1 cellular context compared by ENCODE assay signal in the genomic region with DNA sequence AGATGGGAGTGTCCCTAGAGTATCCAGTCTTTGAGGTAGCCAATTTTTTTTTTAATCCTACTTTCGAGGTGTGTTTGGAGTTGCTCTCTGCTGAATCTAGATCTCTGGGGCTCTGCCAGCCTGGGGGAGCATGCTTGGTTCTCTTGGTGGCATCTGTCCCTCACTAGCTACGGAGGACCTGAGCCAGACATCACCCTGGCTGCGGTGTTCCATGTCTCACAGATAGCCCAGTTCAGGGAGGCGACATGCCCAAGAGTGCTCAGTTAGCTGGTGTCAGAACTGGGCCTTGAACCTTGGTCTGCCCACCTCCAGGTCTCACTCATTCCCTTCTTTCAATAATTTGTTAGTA.
TF ChIP-seq lines count a peak whose summit lies in the region.

No MANE protein-coding gene starts in this region.

TF ChIP-seq in H1, 55 proteins besides CTCF, POLR2A, EP300 and RAD21:
- no peak for TF ChIP-seq BCL11A (IDR thresholded peaks at IDR 0.05; ENCODE audit: low read depth in 2 of 2, low read length in 2 of 2)
- no peak for TF ChIP-seq RBBP5 (IDR thresholded peaks at IDR 0.05; ENCODE audit: borderline replicate concordance, low read depth, low read length)
- no peak for TF ChIP-seq HDAC2 (IDR thresholded peaks at IDR 0.05; ENCODE audit: borderline replicate concordance in 1 of 2, low read depth in 2 of 2, low read length in 2 of 2)
